1 cellular context compared by ENCODE assay signal in genomic region chr3:32508731-32509130, GRCh38.
TF ChIP-seq lines count a peak whose summit lies in the region.

No MANE protein-coding gene starts in this region.

TF ChIP-seq in IMR-90, 13 proteins besides CTCF, POLR2A, EP300 and RAD21:
- no peak for TF ChIP-seq MAFK (IDR thresholded peaks at IDR 0.05; ENCODE audit: low read depth, low read length)
- no peak for TF ChIP-seq MAZ (IDR thresholded peaks at IDR 0.05; ENCODE audit: borderline replicate concordance, low read depth, low read length)
- TF ChIP-seq NFE2L2 (IDR thresholded peaks at IDR 0.05; ENCODE audit: low read depth, low read length), result no peak
- TF ChIP-seq ELK1 (IDR thresholded peaks at IDR 0.05; ENCODE audit: borderline replicate concordance, low read depth, low read length), result no peak
- TF ChIP-seq BHLHE40 (IDR thresholded peaks at IDR 0.05; ENCODE audit: low read depth, low read length), result no peak
- TF ChIP-seq CHD1 (IDR thresholded peaks at IDR 0.05; ENCODE audit: low read depth, low read length), result no peak
- TF ChIP-seq FOS (IDR thresholded peaks at IDR 0.05; ENCODE audit: low read depth, low read length), result no peak
- no peak for TF ChIP-seq CEBPB (IDR thresholded peaks at IDR 0.05; ENCODE audit: low read depth, low read length)
TF ChIP-seq in IMR-90: peak in this region for 0.
